In the genomic region with DNA sequence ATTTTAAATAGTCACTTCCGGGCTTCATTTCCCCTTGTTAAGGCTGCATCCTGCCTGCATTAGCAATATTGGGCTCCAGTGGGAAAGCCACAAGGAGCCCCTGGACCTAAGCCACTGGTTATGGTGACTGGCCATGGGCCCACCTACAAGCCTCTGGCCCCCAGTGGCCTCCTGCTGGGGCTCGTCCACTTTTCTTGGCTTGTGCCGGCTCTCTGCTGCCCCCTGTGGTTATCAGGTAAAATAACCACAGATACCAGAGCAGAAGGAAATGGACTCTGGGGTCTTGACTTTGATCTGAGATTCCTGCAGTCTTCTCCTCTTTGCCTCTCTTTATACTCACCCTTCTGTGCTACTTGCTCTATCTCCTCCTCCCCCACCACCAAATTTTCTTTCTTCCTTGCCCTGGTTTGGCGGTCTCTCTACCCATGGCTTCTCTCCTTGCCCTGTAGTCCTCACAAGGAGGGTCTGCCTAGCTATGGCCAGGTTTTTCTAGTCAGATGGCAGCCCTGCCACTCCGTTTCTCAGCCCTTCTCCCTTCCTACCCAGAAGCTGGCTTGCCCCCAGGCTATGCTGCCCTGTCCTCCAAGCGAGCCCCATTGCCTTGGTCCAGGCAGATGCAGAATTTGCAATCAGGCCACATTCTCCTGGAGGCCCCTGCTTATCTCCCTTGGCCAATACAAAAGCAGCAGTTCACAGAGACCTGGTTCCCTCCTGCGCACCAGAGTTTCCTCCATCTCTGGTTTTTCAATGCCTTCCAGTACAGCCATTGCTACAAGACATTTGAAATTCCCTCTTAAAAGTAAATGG, we compare ENCODE assay signal across 8 cellular contexts.
DNase-seq lines count a peak whose midpoint lies in the region; ATAC-seq and TF ChIP-seq lines count a peak whose summit lies in the region.

No MANE protein-coding gene starts in this region.

- H3K36me3 ChIP-seq in Karpas-422 (ENCODE audit: insufficient read depth, low read length) (0 out of 2 replicates have a peak, but pooled peaks cover 14% of the 10 kb centered on the region), spleen (no peaks in the 10 kb centered on the region)

- H3K4me3 ChIP-seq in Karpas-422 (ENCODE audit: low read length) (peak overlapping the region; percentile 35; the same call in 1 of the 2 replicates), spleen (no peak overlapping the region)

- H3K79me2 ChIP-seq in Karpas-422 (ENCODE audit: low read length) = peaks cover 84% of the 10 kb centered on the region

- H3K27ac ChIP-seq in Karpas-422 (ENCODE audit: low read length) (peak overlapping the region; percentile 94), spleen (peak overlapping the region in 6 of 8 donors; percentile 20 to 74 (median 41))

- no peaks in the 10 kb centered on the region for H3K9me2 ChIP-seq in Karpas-422 (replicated peaks; ENCODE audit: insufficient read depth, low read length)

- intact Hi-C loops in left cardiac atrium (cut with DNase I) (no loop called here), spleen (cut with DNase I; ENCODE audit: low total_unique reads) (no loop called here)

- peak overlapping the region; percentile 68 for H3K9ac ChIP-seq in Karpas-422 (ENCODE audit: low read length)

- ATAC-seq in left cardiac atrium (peak; percentile 37 to 54), GM21528 (IDR thresholded peaks at IDR 0.05; ENCODE audit: low FRiP score, unreplicated experiment) (no peak), GM18858 (IDR thresholded peaks at IDR 0.05; ENCODE audit: unreplicated experiment) (no peak)

- H3K27me3 ChIP-seq in Karpas-422 (ENCODE audit: low read length) (no peaks in the 10 kb centered on the region), spleen (replicated peaks in 1 of 7) (no peaks in the 10 kb centered on the region)

- no peak for TF ChIP-seq POLR2A in spleen (IDR thresholded peaks at IDR 0.05)

- H3K9me3 ChIP-seq in Karpas-422 (ENCODE audit: low read length) = no peaks in the 10 kb centered on the region; the same call in 1 of the 2 replicates
- H3K9me3 ChIP-seq in spleen = peaks cover 0 to 4% (median 0%) of the 10 kb centered on the region in 8 donors

- WGBS in spleen, 5 donors = 54 to 64% (median 58%) methylated on average over 7 of the region's 7 CpGs

- H3K4me1 ChIP-seq in Karpas-422 (ENCODE audit: low read length) (peaks cover 48% of the 10 kb centered on the region), spleen (peaks cover 8 to 38% (median 23%) of the 10 kb centered on the region in 6 donors)

- peaks cover 16% of the 10 kb centered on the region; the same call in 1 of the 2 replicates for H4K20me1 ChIP-seq in Karpas-422 (ENCODE audit: insufficient read depth, low read depth, low read length)

- no peak overlapping the region for H2AFZ ChIP-seq in Karpas-422 (ENCODE audit: low read length)

- peak; percentile 30 to 80 (median 66) for TF ChIP-seq CTCF in spleen (IDR thresholded peaks at IDR 0.05 in 8 of 11, conservative IDR thresholded peaks at IDR 0.05 in 3 of 11)

- peak overlapping the region; percentile 59 for H3K4me2 ChIP-seq in Karpas-422 (ENCODE audit: low read depth, low read length, poor library complexity, severe bottlenecking)

- DNase-seq in DMS 273 (lab: John Stamatoyannopoulos, UW; ENCODE audit: unreplicated experiment) (peak; percentile 36), DMS 273 treated with DMSO at 0.1 percent for 48 hours (lab: John Stamatoyannopoulos, UW) (no peak), Karpas-422 (peak; percentile 85), left cardiac atrium (peak; percentile 59), spleen (peak; percentile 82)
- DNase-seq in activated T-cell treated with anti-CD3 and anti-CD28 coated beads, Interleukin-2, amount 50 U/mL, for 1 hour = peak; percentile 26

Comparison
In these comparisons a context has a peak if more than half of its experiments do, and no peak if none do; other contexts are left out.
1. ATAC-seq: peak in left cardiac atrium (2 of 2); none in GM21528 (single experiment) and GM18858 (single experiment).